Comparison of ENCODE assay signal across 10 cellular contexts in genomic region chr11:7485136-7485853, GRCh38. TPM values are rescaled to one million over a fixed set of nuclear protein-coding genes. Genes with fewer than 3 reads are reported as not detected.
A peak's percentile ranks its signal among the peaks of the same experiment; 100 is the strongest.
DNase-seq lines count a peak whose midpoint lies in the region; FAIRE-seq lines count a peak whose summit lies in the region.
"Had no signal": no experiment of that assay in that cellular context is flagged by ENCODE, and none has a peak within 500 bp of the region (broad histone marks: within the 10 kb centered on the region; RNA-seq: fewer than 3 reads in every experiment).

Gene OLFML1, plus strand, starts transcription at chr11:7485506. Its CDS starts 370 bp downstream, at chr11:7485876.

- H3K18ac ChIP-seq in mesenchymal stem cell (ENCODE audit: low read depth in 1 of 2, low read length in 2 of 2) = no peak within 1 kb of the TSS

- no peak within 1 kb of the TSS for H3K4me2 ChIP-seq in mesenchymal stem cell (ENCODE audit: low read length, poor library complexity, severe bottlenecking)

- H3K4me1 ChIP-seq in mesenchymal stem cell (ENCODE audit: control insufficient read depth, insufficient read depth, low read depth, low read length) (no peaks in the 10 kb centered on the region), stomach smooth muscle (ENCODE audit: control insufficient read depth, insufficient read depth, low read length) (no peaks in the 10 kb centered on the region)

- no peak within 1 kb of the TSS for H3K4ac ChIP-seq in mesenchymal stem cell (ENCODE audit: low read depth in 1 of 2, low read length in 2 of 2)

- peak within 1 kb of the TSS in 1 of 2 experiments; percentile 11 for H2BK12ac ChIP-seq in mesenchymal stem cell (ENCODE audit: low read length in 2 of 2)

- no peak within 1 kb of the TSS for H3K14ac ChIP-seq in mesenchymal stem cell (ENCODE audit: low read length in 2 of 2)

- WGBS in mesenchymal stem cell = 73% methylated on average over 9 of the region's 10 CpGs

- H3K9me3 ChIP-seq in mesenchymal stem cell (ENCODE audit: control insufficient read depth, low read length) (no peaks in the 10 kb centered on the region), stomach smooth muscle (ENCODE audit: control insufficient read depth in 2 of 2, low read length in 2 of 2) (no peaks in the 10 kb centered on the region)

- H2BK15ac ChIP-seq in mesenchymal stem cell (ENCODE audit: low read depth, poor library complexity, severe bottlenecking) = no peak within 1 kb of the TSS

- FAIRE-seq in G401.6 (lab: Jason Lieb, UNC) = peak; percentile 99
- FAIRE-seq in urothelium cell line (lab: Jason Lieb, UNC) = no peak
- FAIRE-seq in GM19239 (lab: Jason Lieb, UNC) = no peak

- H3K4me3 ChIP-seq in mesenchymal stem cell (ENCODE audit: insufficient read depth in 1 of 2, low read depth in 1 of 2, low read length in 2 of 2) = peak within 1 kb of the TSS in 1 of 2 experiments; percentile 88
- peak within 1 kb of the TSS; percentile 33 to 73 for H3K4me3 ChIP-seq in stomach smooth muscle (ENCODE audit: low read length in 2 of 2)

- H3K27ac ChIP-seq in mesenchymal stem cell (ENCODE audit: low read length, poor library complexity, severe bottlenecking) (no peak within 1 kb of the TSS), stomach smooth muscle (ENCODE audit: low read length) (no peak within 1 kb of the TSS)

- peaks cover 0 to 16% of the 10 kb centered on the region in 2 experiments for H3K36me3 ChIP-seq in mesenchymal stem cell (ENCODE audit: control insufficient read depth in 1 of 2, insufficient read depth in 2 of 2, low read depth in 1 of 2, low read length in 2 of 2)
- no peaks in the 10 kb centered on the region for H3K36me3 ChIP-seq in stomach smooth muscle (ENCODE audit: control insufficient read depth in 2 of 2, insufficient read depth in 2 of 2, low read length in 2 of 2)

- no peak within 1 kb of the TSS for H2BK5ac ChIP-seq in mesenchymal stem cell (ENCODE audit: low read depth, low read length, poor library complexity, severe bottlenecking)

- no peak within 1 kb of the TSS for H2AK5ac ChIP-seq in mesenchymal stem cell (ENCODE audit: low read length, severe bottlenecking)

- no peak within 1 kb of the TSS for H2BK120ac ChIP-seq in mesenchymal stem cell (ENCODE audit: low read depth, low read length)

- H4K91ac ChIP-seq in mesenchymal stem cell (ENCODE audit: low read length) = no peak within 1 kb of the TSS

- no peak within 1 kb of the TSS for H4K8ac ChIP-seq in mesenchymal stem cell (ENCODE audit: low read length)

- no peak within 1 kb of the TSS for H3K23ac ChIP-seq in mesenchymal stem cell (ENCODE audit: low read length in 2 of 2)

- H3K27me3 ChIP-seq in mesenchymal stem cell (ENCODE audit: control insufficient read depth in 1 of 2, insufficient read depth in 1 of 2, low read length in 2 of 2) = no peaks in the 10 kb centered on the region
- no peaks in the 10 kb centered on the region for H3K27me3 ChIP-seq in stomach smooth muscle (ENCODE audit: control insufficient read depth in 1 of 2, insufficient read depth in 2 of 2, low read length in 2 of 2)

- H3K9ac ChIP-seq in mesenchymal stem cell (ENCODE audit: low read length) (peak within 1 kb of the TSS; percentile 87), stomach smooth muscle (ENCODE audit: low read length in 2 of 2) (peak within 1 kb of the TSS in 1 of 2 donors; percentile 36)

- H2AFZ ChIP-seq in mesenchymal stem cell (ENCODE audit: low read depth, low read length) = no peak within 1 kb of the TSS

- DNase-seq in fibroblast of gingiva (ENCODE audit: low read depth) (peak; percentile 68), mesenchymal stem cell (no peak), urothelium cell line (ENCODE audit: low spot score) (no peak), CD1c-positive myeloid dendritic cell (ENCODE audit: extremely low spot score) (no peak), GM19239 (ENCODE audit: insufficient read length, low spot score) (no peak)
- no peak for DNase-seq in stimulated activated CD4-positive, alpha-beta T cell treated with anti-CD3 and anti-CD28 coated beads, Interleukin-15, amount 100 ng/mL, for 24 hours
- DNase-seq: amniotic stem cell, C1 segment of cervical spinal cord had no signal

- H3K79me1 ChIP-seq in mesenchymal stem cell (replicated peaks; ENCODE audit: low read length, poor library complexity, severe bottlenecking) = no peaks in the 10 kb centered on the region

RNA-seq across cellular contexts. Expression of gene OLFML1, which starts in this region (rescaled TPM):
- 1.3 TPM for polyA plus RNA-seq in mesenchymal stem cell (2013, experiment 1 of 2)
- 1.2 TPM for polyA plus RNA-seq in mesenchymal stem cell (2013, experiment 2 of 2)
